ENCODE assay signal across 18 cellular contexts in genomic region chr12:110373025-110373876, GRCh38. TPM values are rescaled to one million over a fixed set of nuclear protein-coding genes. Genes with fewer than 3 reads are reported as not detected.
DNase-seq lines count a peak whose midpoint lies in the region; ATAC-seq, FAIRE-seq and TF ChIP-seq lines count a peak whose summit lies in the region.
"Had no signal": no experiment of that assay in that cellular context is flagged by ENCODE, and none has a peak within 500 bp of the region (broad histone marks: within the 10 kb centered on the region; RNA-seq: fewer than 3 reads in every experiment).

No MANE protein-coding gene starts in this region.

- H3K9me1 ChIP-seq in K562 (ENCODE audit: control insufficient read depth, insufficient read depth, low read length), result no peaks in the 10 kb centered on the region

- no peak for TF ChIP-seq CTCF in D721Med (IDR thresholded peaks at IDR 0.05; ENCODE audit: insufficient read depth, missing control alignments)
- TF ChIP-seq CTCF in K562 (IDR thresholded peaks at IDR 0.05 in 2 of 3, conservative IDR thresholded peaks at IDR 0.05 in 1 of 3; ENCODE audit: insufficient read depth in 2 of 3, low read depth in 1 of 3, low read length in 3 of 3), result no peak

- CTCF ChIA-PET in K562 (lab: Yijun Ruan, JAX; ENCODE audit: low intra/inter-chr PET ratio), result no interaction called here

- H3K27me3 ChIP-seq in K562 (ENCODE audit: control insufficient read depth in 2 of 2, insufficient read depth in 2 of 2, low read length in 2 of 2), result no peaks in the 10 kb centered on the region
- H3K27me3 ChIP-seq: colonic mucosa had no signal

- POLR2A ChIA-PET in K562 (lab: Yijun Ruan, JAX), result interaction anchor here (0.5 to 4.9 kb wide), 8 partner anchors 12 to 76 kb away, joined by 3 to 22 read pairs (median 4); no protein-coding TSS in a partner anchor

- H3K36me3 Mint-ChIP-seq in stimulated activated memory B cell treated with anti-CD40 and anti-IgM and Interleukin-4, amounts not matched to agents 10 μg/mL and 1 μg/mL and 100 μg/mL, for 72 hours, result peaks cover 41% of the 10 kb centered on the region

- intact Hi-C loops in K562 (cut with micrococcal nuclease), result no loop called here
- intact Hi-C loops in left ventricle myocardium superior (cut with micrococcal nuclease), result no loop called here

- no peak for TF ChIP-seq RAD21 in K562 (CRISPR knock-in tag; conservative IDR thresholded peaks at IDR 0.05 in 1 of 2, IDR thresholded peaks at IDR 0.05 in 1 of 2)

- no peak for FAIRE-seq in D721Med (lab: Jason Lieb, UNC)
- peak; percentile 6 for FAIRE-seq in K562 (lab: Jason Lieb, UNC)
- FAIRE-seq: frontal cortex had no signal

- H3K9me3 Mint-ChIP-seq in stimulated activated memory B cell treated with anti-CD40 and anti-IgM and Interleukin-4, amounts not matched to agents 10 μg/mL and 1 μg/mL and 100 μg/mL, for 72 hours, result no peaks in the 10 kb centered on the region
- H3K9me3 Mint-ChIP-seq: activated naive CD4-positive, alpha-beta T cell treated with anti-CD3 and anti-CD28 coated beads, Interleukin-2, amount 10 ng/mL, durations not matched to agents 7 days and 5 days; CD8-positive, alpha-beta memory T cell had no signal

- H3K79me2 ChIP-seq in K562 (ENCODE audit: control insufficient read depth, insufficient read depth, low read length), result no peaks in the 10 kb centered on the region; the same call in 2 of the 3 replicates

- no TSS peak for BruUV-seq in K562 (replicated peaks; lab: Mats Ljungman, UMichigan)

- no peaks in the 10 kb centered on the region; the same call in 1 of the 2 replicates for H4K20me1 ChIP-seq in K562 (replicated peaks; ENCODE audit: control insufficient read depth, insufficient read depth, low read length)

- no peak overlapping the region for H3K9ac ChIP-seq in K562 (ENCODE audit: insufficient read depth in 1 of 2, low read depth in 2 of 2, low read length in 2 of 2)

- H3K4me2 ChIP-seq in K562 (ENCODE audit: insufficient read depth, low read length), result no peak overlapping the region

- H3K27ac Mint-ChIP-seq in stimulated activated memory B cell treated with anti-CD40 and anti-IgM and Interleukin-4, amounts not matched to agents 10 μg/mL and 1 μg/mL and 100 μg/mL, for 72 hours, result peak overlapping the region; percentile 2
- H3K27ac Mint-ChIP-seq: activated naive CD4-positive, alpha-beta T cell treated with anti-CD3 and anti-CD28 coated beads, Interleukin-2, amount 10 ng/mL, durations not matched to agents 7 days and 5 days had no signal

- no peaks in the 10 kb centered on the region for H3K9me3 ChIP-seq in K562 (replicated peaks; ENCODE audit: control insufficient read depth, insufficient read depth, low read depth, low read length)
- H3K9me3 ChIP-seq: colonic mucosa had no signal

- peaks cover 79% of the 10 kb centered on the region for H3K36me3 ChIP-seq in K562 (ENCODE audit: control insufficient read depth, insufficient read depth, low read length)

- no peak overlapping the region for H2AFZ ChIP-seq in K562 (ENCODE audit: low read depth, low read length)

- no peak overlapping the region for H3K27ac ChIP-seq in K562 (ENCODE audit: extremely low read depth, low read depth, low read length)
- H3K27ac ChIP-seq: colonic mucosa had no signal

- TF ChIP-seq EP300 in K562 (IDR thresholded peaks at IDR 0.05; ENCODE audit: low read length), result no peak

- no peak for TF ChIP-seq POLR2A in K562 (conservative IDR thresholded peaks at IDR 0.05)

- H3K27me3 Mint-ChIP-seq in stimulated activated memory B cell treated with anti-CD40 and anti-IgM and Interleukin-4, amounts not matched to agents 10 μg/mL and 1 μg/mL and 100 μg/mL, for 72 hours, result no peaks in the 10 kb centered on the region
- H3K27me3 Mint-ChIP-seq: activated naive CD4-positive, alpha-beta T cell treated with anti-CD3 and anti-CD28 coated beads, Interleukin-2, amount 10 ng/mL, durations not matched to agents 7 days and 5 days; CD8-positive, alpha-beta memory T cell had no signal

- H3K4me1 Mint-ChIP-seq in stimulated activated memory B cell treated with anti-CD40 and anti-IgM and Interleukin-4, amounts not matched to agents 10 μg/mL and 1 μg/mL and 100 μg/mL, for 72 hours, result peaks cover 27% of the 10 kb centered on the region
- H3K4me1 Mint-ChIP-seq: activated naive CD4-positive, alpha-beta T cell treated with anti-CD3 and anti-CD28 coated beads, Interleukin-2, amount 10 ng/mL, durations not matched to agents 7 days and 5 days had no signal

- no peak overlapping the region for H3K4me3 Mint-ChIP-seq in stimulated activated memory B cell treated with anti-CD40 and anti-IgM and Interleukin-4, amounts not matched to agents 10 μg/mL and 1 μg/mL and 100 μg/mL, for 72 hours
- H3K4me3 Mint-ChIP-seq: activated naive CD4-positive, alpha-beta T cell treated with anti-CD3 and anti-CD28 coated beads, Interleukin-2, amount 10 ng/mL, durations not matched to agents 7 days and 5 days; CD8-positive, alpha-beta memory T cell had no signal

- DNase-seq in D721Med (ENCODE audit: insufficient read length, low spot score) (peak; percentile 18), K562 (ENCODE audit: extremely low read depth in 1 of 4, low spot score in 3 of 4) (no peak), left ventricle myocardium superior (peak; percentile 54), NCI-H526 treated with DMSO at 0.1 percent for 48 hours (lab: John Stamatoyannopoulos, UW) (no peak), GM03348 (ENCODE audit: low spot score) (no peak), RKO (ENCODE audit: low spot score) (no peak), COLO829 (ENCODE audit: low spot score) (no peak)
- DNase-seq: activated naive CD4-positive, alpha-beta T cell treated with anti-CD3 and anti-CD28 coated beads, Interleukin-2, amount 10 ng/mL, durations not matched to agents 7 days and 5 days; CD8-positive, alpha-beta memory T cell; colonic mucosa; Kasumi-1; left colon; occipital lobe; stimulated activated CD4-positive, alpha-beta T cell treated with anti-CD3 and anti-CD28 coated beads, Interleukin-2, amount 100 ng/mL, for 24 hours; stimulated activated naive CD8-positive, alpha-beta T cell treated with anti-CD3 and anti-CD28 coated beads, Interleukin-15, Interleukin-2, amounts not matched to agents 100 U/mL and 50 U/mL, for 24 hours; T1000 had no signal

- 90% methylated on average over 6 of the region's 6 CpGs for WGBS in K562 (ENCODE audit: insufficient coverage, low coverage, missing lambda C conversion rate)

- in situ Hi-C loops in K562 (cut with MboI), result no loop called here

- no peak for ATAC-seq in K562
- peak; percentile 80 for ATAC-seq in left ventricle myocardium superior
- ATAC-seq in stimulated activated memory B cell treated with anti-CD40 and anti-IgM and Interleukin-4, amounts not matched to agents 10 μg/mL and 1 μg/mL and 100 μg/mL, for 72 hours, result no peak
- ATAC-seq: left colon; stimulated activated naive CD8-positive, alpha-beta T cell treated with anti-CD3 and anti-CD28 coated beads, Interleukin-15, Interleukin-2, amounts not matched to agents 100 U/mL and 50 U/mL, for 24 hours had no signal

- no peak overlapping the region for H3K4me3 ChIP-seq in K562
- H3K4me3 ChIP-seq: colonic mucosa had no signal

- H3K4me1 ChIP-seq in K562 (replicated peaks in 1 of 2; ENCODE audit: control insufficient read depth in 2 of 2, insufficient read depth in 2 of 2, low read length in 2 of 2), result peaks cover 0 to 6% of the 10 kb centered on the region in 2 experiments; a peak in 1 of 5 replicates
- H3K4me1 ChIP-seq: colonic mucosa had no signal

RNA-seq across cellular contexts. Expression of gene ANAPC7, which starts 30.3 kb away (rescaled TPM):
- 295 and 475 TPM in 2 replicates for total RNA-seq in K562 (2011; cell fraction: chromatin; rRNA removed; ENCODE audit: low replicate concordance)
- total RNA-seq in K562 (2011; cell fraction: nucleolus; rRNA removed), result 136 and 138 TPM in 2 replicates
- 230 and 322 TPM in 2 replicates for total RNA-seq in K562 (2011; cell fraction: nucleoplasm; rRNA removed)
- 118 and 119 TPM in 2 replicates for total RNA-seq in K562 (2014; rRNA removed)
- total RNA-seq in K562 (2014; rRNA removed; fragmentation: Illumina TruSeq; extraction: Trizol), result 109 and 121 TPM in 2 replicates
- 107 and 114 TPM in 2 replicates for total RNA-seq in K562 (2015; rRNA removed; fragmentation: Illumina TruSeq; extraction: Trizol)
- total RNA-seq in K562 (2021), result 99.1 and 107 TPM in 2 replicates
- 134 and 158 TPM in 2 replicates for polyA plus RNA-seq in K562 (2011; rRNA removed)
- polyA plus RNA-seq in K562 (2011; cell fraction: cytosol; rRNA removed), result 72.8 and 77.2 TPM in 2 replicates
- polyA plus RNA-seq in K562 (2011; cell fraction: nucleus; rRNA removed), result 117 and 126 TPM in 2 replicates
- 72.3 and 75.8 TPM in 2 replicates for polyA plus RNA-seq in K562 (2012)
- polyA plus RNA-seq in K562 (2014; fragmentation: Illumina TruSeq; extraction: Trizol), result 105 and 106 TPM in 2 replicates
- polyA plus RNA-seq in K562 (2014; fragmentation: Nextera tagmentation; extraction: Ambion mirVana), result 10 to 100 TPM; 46.7 to 63.4 TPM
- 133 and 138 TPM in 2 replicates for polyA plus RNA-seq in K562 (2014; rRNA removed)
- polyA minus RNA-seq in K562 (2011; rRNA and poly(A)+ RNA removed), result 165 and 173 TPM in 2 replicates
- 57.4 and 61.7 TPM in 2 replicates for polyA minus RNA-seq in K562 (2011; cell fraction: cytosol; rRNA and poly(A)+ RNA removed)
- 25.3 and 47.7 TPM in 2 replicates for polyA minus RNA-seq in K562 (2011; cell fraction: nucleus; rRNA and poly(A)+ RNA removed)
- total RNA-seq in left ventricle myocardium superior, result 31.8 TPM

Comparison
In these comparisons a context has a peak if more than half of its experiments do, and no peak if none do; other contexts are left out.
1. DNase-seq: peak in D721Med (single experiment) and left ventricle myocardium superior (single experiment); none in K562 (0 of 4), NCI-H526 treated with DMSO at 0.1 percent for 48 hours (single experiment), GM03348 (single experiment), RKO (single experiment) and COLO829 (single experiment).